ENCODE assay signal across 25 cellular contexts in genomic region chr16:86806838-86807351, GRCh38.
DNase-seq lines count a peak whose midpoint lies in the region; ATAC-seq and TF ChIP-seq lines count a peak whose summit lies in the region.
"Had no signal": no experiment of that assay in that cellular context is flagged by ENCODE, and none has a peak within 500 bp of the region (broad histone marks: within the 10 kb centered on the region; RNA-seq: fewer than 3 reads in every experiment).

No MANE protein-coding gene starts in this region.

- no peak overlapping the region; the same call in 1 of the 2 replicates for H3K9ac ChIP-seq in iPS-20b (ENCODE audit: low read depth, low read length)
- H3K9ac ChIP-seq: KMS-11 had no signal

- H3K36me3 ChIP-seq in HEK293 (ENCODE audit: control insufficient read depth in 2 of 2, insufficient read depth in 1 of 2, low read length in 2 of 2) (no peaks in the 10 kb centered on the region), iPS-20b (ENCODE audit: insufficient read depth, low read depth, low read length) (no peaks in the 10 kb centered on the region)
- H3K36me3 ChIP-seq: ascending aorta, gastrocnemius medialis, tibial artery, WERI-Rb-1 had no signal

- no peak for TF ChIP-seq CTCF in HEK293 (tag by site-specific recombination; IDR thresholded peaks at IDR 0.05)
- TF ChIP-seq CTCF in activated CD8-positive, alpha-beta T cell treated with anti-CD3 and anti-CD28 coated beads for 36 hours (IDR thresholded peaks at IDR 0.05), result no peak

- peaks cover 4% of the 10 kb centered on the region for H3K27me3 Mint-ChIP-seq in activated CD8-positive, alpha-beta T cell treated with anti-CD3 and anti-CD28 coated beads for 36 hours

- peak; percentile 41 for DNase-seq in amniotic epithelial cell (ENCODE audit: low read depth)
- peak; percentile 71 for DNase-seq in retina
- DNase-seq in UCSD-AML1 (lab: John Stamatoyannopoulos, UW; ENCODE audit: unreplicated experiment), result no peak
- DNase-seq in HUDEP-2 (lab: John Stamatoyannopoulos, UW; ENCODE audit: unreplicated experiment in 76 of 76), result no peak
- DNase-seq in activated CD8-positive, alpha-beta T cell treated with anti-CD3 and anti-CD28 coated beads for 36 hours, result no peak
- DNase-seq: activated CD4-positive, alpha-beta memory T cell treated with anti-CD3 and anti-CD28 coated beads for 36 hours; activated naive CD4-positive, alpha-beta T cell treated with anti-CD3 and anti-CD28 coated beads for 36 hours; activated T-cell treated with anti-CD3 and anti-CD28 coated beads, Interleukin-2, amount 50 U/mL, for 24 hours; CD8-positive, alpha-beta T cell; DMS79; gastrocnemius medialis; HCEC 1CT; NCI-H526; SHP77 treated with DMSO at 0.1 percent for 48 hours; stimulated activated naive B cell treated with anti-CD40 and anti-IgM and Interleukin-4, amounts not matched to agents 10 μg/mL and 1 μg/mL and 100 μg/mL, for 72 hours; WERI-Rb-1 had no signal

- H3K27ac ChIP-seq in HEK293 (ENCODE audit: extremely low read depth, low read depth, low read length) (peak overlapping the region; percentile 25; the same call in 1 of the 2 replicates), iPS-20b (ENCODE audit: low read length) (no peak overlapping the region)
- H3K27ac ChIP-seq: ascending aorta, gastrocnemius medialis, HL-60, KMS-11, tibial artery, WERI-Rb-1 had no signal

- peaks cover 5% of the 10 kb centered on the region; the same call in 1 of the 2 replicates for H3K4me1 ChIP-seq in HEK293 (ENCODE audit: control insufficient read depth, insufficient read depth, low read length)
- H3K4me1 ChIP-seq in iPS-20b (ENCODE audit: insufficient read depth, low read length), result peaks cover 3% of the 10 kb centered on the region; the same call in 1 of the 2 replicates
- H3K4me1 ChIP-seq: ascending aorta, gastrocnemius medialis had no signal

- intact Hi-C loops in activated CD8-positive, alpha-beta T cell treated with anti-CD3 and anti-CD28 coated beads for 36 hours (cut with micrococcal nuclease), result no loop called here

- H3K4me1 Mint-ChIP-seq in activated CD8-positive, alpha-beta T cell treated with anti-CD3 and anti-CD28 coated beads for 36 hours (ENCODE audit: low read depth), result no peaks in the 10 kb centered on the region
- H3K4me1 Mint-ChIP-seq: memory B cell; stimulated activated naive B cell treated with anti-CD40 and anti-IgM and Interleukin-4, amounts not matched to agents 10 μg/mL and 1 μg/mL and 100 μg/mL, for 72 hours had no signal

- CTCF ChIA-PET in HEK293 (lab: Yijun Ruan, JAX), result interaction anchor here (0.7 kb wide), 1 partner anchor 1779 kb away, joined by 5 read pairs; the partner anchor contains the start of gene KIAA0513
- CTCF ChIA-PET in activated CD8-positive, alpha-beta T cell treated with anti-CD3 and anti-CD28 coated beads for 36 hours (lab: Charles Lee), result no interaction called here

- ATAC-seq in GM21367 (IDR thresholded peaks at IDR 0.05; ENCODE audit: unreplicated experiment), result no peak
- ATAC-seq in activated CD8-positive, alpha-beta T cell treated with anti-CD3 and anti-CD28 coated beads for 36 hours, result no peak
- ATAC-seq: CD8-positive, alpha-beta T cell; gastrocnemius medialis; natural killer cell treated with Interleukin-12 subunit alpha and Interleukin-12 subunit beta and Interleukin-15 and Interleukin-18, amount 100 ng/mL, for 72 hours; stimulated activated naive B cell treated with anti-CD40 and anti-IgM and Interleukin-4, amounts not matched to agents 10 μg/mL and 1 μg/mL and 100 μg/mL, for 72 hours had no signal

- peaks cover 82% of the 10 kb centered on the region for H3K27me3 ChIP-seq in iPS-20b (ENCODE audit: insufficient read depth, low read length)
- H3K27me3 ChIP-seq: ascending aorta had no signal

- H3K36me3 Mint-ChIP-seq in activated CD8-positive, alpha-beta T cell treated with anti-CD3 and anti-CD28 coated beads for 36 hours (ENCODE audit: low read depth), result no peaks in the 10 kb centered on the region
- H3K36me3 Mint-ChIP-seq: activated CD4-positive, alpha-beta memory T cell treated with anti-CD3 and anti-CD28 coated beads for 36 hours; CD8-positive, alpha-beta T cell; memory B cell; natural killer cell treated with Interleukin-12 subunit alpha and Interleukin-12 subunit beta and Interleukin-15 and Interleukin-18, amount 100 ng/mL, for 72 hours; stimulated activated naive B cell treated with anti-CD40 and anti-IgM and Interleukin-4, amounts not matched to agents 10 μg/mL and 1 μg/mL and 100 μg/mL, for 72 hours had no signal

- no peaks in the 10 kb centered on the region for H3K9me3 ChIP-seq in HEK293 (ENCODE audit: control insufficient read depth, insufficient read depth, low read depth, low read length)
- H3K9me3 ChIP-seq in iPS-20b (ENCODE audit: insufficient read depth, low read depth, low read length), result no peaks in the 10 kb centered on the region
- H3K9me3 ChIP-seq: ascending aorta, gastrocnemius medialis, tibial artery had no signal

- H3K4me3 Mint-ChIP-seq in activated CD8-positive, alpha-beta T cell treated with anti-CD3 and anti-CD28 coated beads for 36 hours, result no peak overlapping the region
- H3K4me3 Mint-ChIP-seq: activated CD4-positive, alpha-beta memory T cell treated with anti-CD3 and anti-CD28 coated beads for 36 hours; activated naive CD4-positive, alpha-beta T cell treated with anti-CD3 and anti-CD28 coated beads for 36 hours; activated T-cell treated with anti-CD3 and anti-CD28 coated beads, Interleukin-2, amount 50 U/mL, for 24 hours; CD8-positive, alpha-beta T cell; memory B cell; natural killer cell treated with Interleukin-12 subunit alpha and Interleukin-12 subunit beta and Interleukin-15 and Interleukin-18, amount 100 ng/mL, for 72 hours; stimulated activated naive B cell treated with anti-CD40 and anti-IgM and Interleukin-4, amounts not matched to agents 10 μg/mL and 1 μg/mL and 100 μg/mL, for 72 hours had no signal

- H3K9me3 Mint-ChIP-seq in activated CD8-positive, alpha-beta T cell treated with anti-CD3 and anti-CD28 coated beads for 36 hours, result no peaks in the 10 kb centered on the region
- H3K9me3 Mint-ChIP-seq: activated CD4-positive, alpha-beta memory T cell treated with anti-CD3 and anti-CD28 coated beads for 36 hours; activated naive CD4-positive, alpha-beta T cell treated with anti-CD3 and anti-CD28 coated beads for 36 hours; activated T-cell treated with anti-CD3 and anti-CD28 coated beads, Interleukin-2, amount 50 U/mL, for 24 hours; CD8-positive, alpha-beta T cell; memory B cell; natural killer cell treated with Interleukin-12 subunit alpha and Interleukin-12 subunit beta and Interleukin-15 and Interleukin-18, amount 100 ng/mL, for 72 hours had no signal

- POLR2A ChIA-PET in HEK293 (lab: Yijun Ruan, JAX), result interaction anchor here (0.7 to 1.7 kb wide), 4 partner anchors 9 to 24 kb away, joined by 3 to 9 read pairs (median 4); no protein-coding TSS in a partner anchor
- POLR2A ChIA-PET in activated CD8-positive, alpha-beta T cell treated with anti-CD3 and anti-CD28 coated beads for 36 hours (lab: Charles Lee), result no interaction called here

- H3K4me3 ChIP-seq in HEK293 (ENCODE audit: low read depth, low read length), result peak overlapping the region; percentile 1
- peak overlapping the region; percentile 63 for H3K4me3 ChIP-seq in iPS-20b (ENCODE audit: low read length)
- H3K4me3 ChIP-seq: ascending aorta, gastrocnemius medialis, tibial artery had no signal

- H3K27ac Mint-ChIP-seq in activated CD8-positive, alpha-beta T cell treated with anti-CD3 and anti-CD28 coated beads for 36 hours, result no peak overlapping the region
- H3K27ac Mint-ChIP-seq: activated CD4-positive, alpha-beta memory T cell treated with anti-CD3 and anti-CD28 coated beads for 36 hours; activated naive CD4-positive, alpha-beta T cell treated with anti-CD3 and anti-CD28 coated beads for 36 hours; activated T-cell treated with anti-CD3 and anti-CD28 coated beads, Interleukin-2, amount 50 U/mL, for 24 hours; CD8-positive, alpha-beta T cell; memory B cell; natural killer cell treated with Interleukin-12 subunit alpha and Interleukin-12 subunit beta and Interleukin-15 and Interleukin-18, amount 100 ng/mL, for 72 hours; stimulated activated naive B cell treated with anti-CD40 and anti-IgM and Interleukin-4, amounts not matched to agents 10 μg/mL and 1 μg/mL and 100 μg/mL, for 72 hours had no signal

TF ChIP-seq in HEK293, 187 proteins besides CTCF, POLR2A, EP300 and RAD21 (continues in another document):
- TF ChIP-seq SCRT2 (tag by site-specific recombination; IDR thresholded peaks at IDR 0.05) (peak; percentile 31; the same call in 1 of the 2 replicates), IKZF3 (tag by site-specific recombination; IDR thresholded peaks at IDR 0.05) (peak; percentile 79), GLIS1 (tag by site-specific recombination; IDR thresholded peaks at IDR 0.05) (peak; percentile 57), ZNF366 (tag by site-specific recombination; conservative IDR thresholded peaks at IDR 0.05) (no peak), SCRT1 (tag by site-specific recombination; IDR thresholded peaks at IDR 0.05; ENCODE audit: borderline replicate concordance) (no peak), ZBTB17 (tag by site-specific recombination; IDR thresholded peaks at IDR 0.05) (peak; percentile 83), BCL6B (tag by site-specific recombination; IDR thresholded peaks at IDR 0.05) (no peak), SALL2 (tag by site-specific recombination; IDR thresholded peaks at IDR 0.05; ENCODE audit: borderline replicate concordance) (no peak), KLF9 (tag by site-specific recombination; IDR thresholded peaks at IDR 0.05; ENCODE audit: low read depth) (0 out of 2 replicates have a peak, but pooled peaks have one; percentile 9), ZNF223 (tag by site-specific recombination; IDR thresholded peaks at IDR 0.05) (no peak), ZNF341 (tag by site-specific recombination; IDR thresholded peaks at IDR 0.05; ENCODE audit: low read depth) (0 out of 2 replicates have a peak, but pooled peaks have one; percentile 11), ZNF37A (tag by site-specific recombination; IDR thresholded peaks at IDR 0.05) (no peak)

Comparison
In these comparisons a context has a peak if more than half of its experiments do, and no peak if none do; other contexts are left out.
1. DNase-seq: peak in amniotic epithelial cell (single experiment) and retina (single experiment); none in UCSD-AML1 (single experiment), HUDEP-2 (0 of 76) and activated CD8-positive, alpha-beta T cell treated with anti-CD3 and anti-CD28 coated beads for 36 hours (single experiment).